Comparison of ENCODE assay signal across 9 cellular contexts in genomic region chr3:187027531-187027936, GRCh38.
DNase-seq lines count a peak whose midpoint lies in the region; ATAC-seq and TF ChIP-seq lines count a peak whose summit lies in the region.
"Had no signal": no experiment of that assay in that cellular context is flagged by ENCODE, and none has a peak within 500 bp of the region (broad histone marks: within the 10 kb centered on the region; RNA-seq: fewer than 3 reads in every experiment).

No MANE protein-coding gene starts in this region.

- CTCF ChIA-PET in activated naive CD4-positive, alpha-beta T cell treated with anti-CD3 and anti-CD28 coated beads for 36 hours (lab: Charles Lee) = interaction anchor here (0.9 to 4.0 kb wide), 10 partner anchors 8 to 179 kb away, joined by 3 to 25 read pairs (median 7); partner anchors contain the start of gene RPL39L

- TF ChIP-seq CTCF in GM10266 (IDR thresholded peaks at IDR 0.05; ENCODE audit: control insufficient read depth, insufficient read depth, low read depth, missing control alignments) (no peak), tibial nerve (IDR thresholded peaks at IDR 0.05) (no peak)

- H3K4me3 Mint-ChIP-seq in activated naive CD4-positive, alpha-beta T cell treated with anti-CD3 and anti-CD28 coated beads for 36 hours = peak overlapping the region; percentile 79

- peaks cover 0 to 2% (median 0%) of the 10 kb centered on the region in 4 donors for H3K9me3 ChIP-seq in tibial nerve
- H3K9me3 ChIP-seq: uterus had no signal

- intact Hi-C loops in activated naive CD4-positive, alpha-beta T cell treated with anti-CD3 and anti-CD28 coated beads for 36 hours (cut with micrococcal nuclease) = loop anchor here (1.0 to 5.0 kb wide), 8 partner anchors 13 to 1090 kb away; partner anchors contain the start of genes EIF4A2, RPL39L, ST6GAL1 and TRA2B

- no peak for TF ChIP-seq EP300 in tibial nerve (IDR thresholded peaks at IDR 0.05)

- H3K27ac ChIP-seq in tibial nerve = peak overlapping the region in 1 of 4 donors; percentile 24
- H3K27ac ChIP-seq: uterus had no signal

- H3K27me3 ChIP-seq in tibial nerve = no peaks in the 10 kb centered on the region
- H3K27me3 ChIP-seq: uterus had no signal

- no peaks in the 10 kb centered on the region for H3K36me3 ChIP-seq in tibial nerve
- H3K36me3 ChIP-seq: uterus had no signal

- peaks cover 52% of the 10 kb centered on the region for H3K36me3 Mint-ChIP-seq in activated naive CD4-positive, alpha-beta T cell treated with anti-CD3 and anti-CD28 coated beads for 36 hours (ENCODE audit: low read depth)

- H3K4me3 ChIP-seq in tibial nerve = no peak overlapping the region
- H3K4me3 ChIP-seq: uterus had no signal

- no peaks in the 10 kb centered on the region for H3K27me3 Mint-ChIP-seq in activated naive CD4-positive, alpha-beta T cell treated with anti-CD3 and anti-CD28 coated beads for 36 hours (ENCODE audit: low read depth)

- 84 to 86% methylated on average over 7 of the region's 7 CpGs for WGBS in tibial nerve, 2 donors

- DNase-seq in T-helper 1 cell (peak; percentile 43 to 81 (median 60)), GM10266 (ENCODE audit: extremely low spot score) (no peak), COLO668 (lab: John Stamatoyannopoulos, UW; ENCODE audit: unreplicated experiment) (no peak), SKM-1 treated with dmso at 0.1 percent for 144 hours (lab: John Stamatoyannopoulos, UW; ENCODE audit: unreplicated experiment) (no peak), tibial nerve (ENCODE audit: low spot score in 2 of 2) (no peak)
- DNase-seq in activated naive CD4-positive, alpha-beta T cell treated with anti-CD3 and anti-CD28 coated beads for 36 hours = peak; percentile 69
- peak; percentile 52 for DNase-seq in stimulated activated CD8-positive, alpha-beta memory T cell treated with anti-CD3 and anti-CD28 coated beads, Interleukin-12 subunit alpha, Interleukin-12 subunit beta, amount 100 ng/mL, for 1 hour (ENCODE audit: low read depth)
- DNase-seq: uterus had no signal

- TF ChIP-seq POLR2A in tibial nerve (IDR thresholded peaks at IDR 0.05) = no peak

- ATAC-seq in GM18873 (IDR thresholded peaks at IDR 0.05; ENCODE audit: low FRiP score, unreplicated experiment) = peak; percentile 29

- peaks cover 57% of the 10 kb centered on the region for H3K4me1 Mint-ChIP-seq in activated naive CD4-positive, alpha-beta T cell treated with anti-CD3 and anti-CD28 coated beads for 36 hours (ENCODE audit: low read depth)

- H3K4me1 ChIP-seq in tibial nerve = peaks cover 0 to 16% (median 8%) of the 10 kb centered on the region in 4 donors
- H3K4me1 ChIP-seq: uterus had no signal

- peaks cover 7% of the 10 kb centered on the region for H3K9me3 Mint-ChIP-seq in activated naive CD4-positive, alpha-beta T cell treated with anti-CD3 and anti-CD28 coated beads for 36 hours

- peak overlapping the region; percentile 97 for H3K27ac Mint-ChIP-seq in activated naive CD4-positive, alpha-beta T cell treated with anti-CD3 and anti-CD28 coated beads for 36 hours

Comparison
In these comparisons a context has a peak if more than half of its experiments do, and no peak if none do; other contexts are left out.
1. DNase-seq: peak in T-helper 1 cell (5 of 5), activated naive CD4-positive, alpha-beta T cell treated with anti-CD3 and anti-CD28 coated beads for 36 hours (single experiment) and stimulated activated CD8-positive, alpha-beta memory T cell treated with anti-CD3 and anti-CD28 coated beads, Interleukin-12 subunit alpha, Interleukin-12 subunit beta, amount 100 ng/mL, for 1 hour (single experiment); none in GM10266 (single experiment), COLO668 (single experiment), SKM-1 treated with dmso at 0.1 percent for 144 hours (single experiment) and tibial nerve (0 of 2).